In the genomic region with DNA sequence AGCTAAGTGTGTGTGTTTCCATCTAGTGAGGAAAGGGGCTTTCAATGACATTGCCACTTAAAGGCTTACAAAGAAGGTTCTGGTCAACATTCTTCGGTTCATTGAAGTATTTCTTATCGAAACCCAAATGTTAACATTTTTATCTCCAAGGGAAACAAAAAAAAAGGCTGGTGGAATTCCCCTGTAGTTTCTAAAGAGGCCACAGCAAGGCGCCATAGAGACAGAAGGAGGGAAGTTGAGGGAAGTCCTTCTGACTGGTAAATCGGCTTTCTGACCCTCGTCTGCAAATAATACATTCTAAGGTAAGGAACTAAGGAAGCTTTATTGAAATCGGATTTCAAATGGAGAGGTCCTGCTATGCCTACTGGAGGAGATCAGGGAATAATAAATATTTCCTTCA, we compare ENCODE assay signal across 1 cellular context.
TF ChIP-seq lines count a peak whose summit lies in the region.

No MANE protein-coding gene starts in this region.

TF ChIP-seq in H1, 55 proteins besides CTCF, POLR2A, EP300 and RAD21:
- TF ChIP-seq TEAD4 (IDR thresholded peaks at IDR 0.05; ENCODE audit: low read depth, low read length) (peak; percentile 51; the same call in 1 of the 2 replicates), GABPA (IDR thresholded peaks at IDR 0.05; ENCODE audit: borderline replicate concordance, insufficient read depth, low read length) (no peak)
- TF ChIP-seq, protein P1, sequence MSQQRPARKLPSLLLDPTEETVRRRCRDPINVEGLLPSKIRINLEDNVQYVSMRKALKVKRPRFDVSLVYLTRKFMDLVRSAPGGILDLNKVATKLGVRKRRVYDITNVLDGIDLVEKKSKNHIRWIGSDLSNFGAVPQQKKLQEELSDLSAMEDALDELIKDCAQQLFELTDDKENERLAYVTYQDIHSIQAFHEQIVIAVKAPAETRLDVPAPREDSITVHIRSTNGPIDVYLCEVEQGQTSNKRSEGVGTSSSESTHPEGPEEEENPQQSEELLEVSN (IDR thresholded peaks at IDR 0.05), result 0 out of 2 replicates have a peak, but pooled peaks have one; percentile 37
TF ChIP-seq in H1: peak in this region for 2.
